Comparison of ENCODE assay signal across 8 cellular contexts in genomic region chr7:64630496-64630895, GRCh38. TPM values are rescaled to one million over a fixed set of nuclear protein-coding genes. Genes with fewer than 3 reads are reported as not detected.
DNase-seq lines count a peak whose midpoint lies in the region; ATAC-seq and TF ChIP-seq lines count a peak whose summit lies in the region.

No MANE protein-coding gene starts in this region.

- POLR2A ChIA-PET in activated CD4-positive, alpha-beta T cell treated with anti-CD3 and anti-CD28 coated beads, Interleukin-2, amount 10 ng/mL, durations not matched to agents 7 days and 5 days (lab: Charles Lee) = no interaction called here

- no peaks in the 10 kb centered on the region for H3K9me3 ChIP-seq in esophagus squamous epithelium
- no peaks in the 10 kb centered on the region for H3K9me3 ChIP-seq in tibial nerve

- H3K36me3 ChIP-seq in esophagus squamous epithelium (no peaks in the 10 kb centered on the region), tibial nerve (no peaks in the 10 kb centered on the region)

- ATAC-seq in HG02970 (IDR thresholded peaks at IDR 0.05; ENCODE audit: low FRiP score, unreplicated experiment) = no peak

- peaks cover 3% of the 10 kb centered on the region for H3K9me3 Mint-ChIP-seq in activated CD4-positive, alpha-beta T cell treated with anti-CD3 and anti-CD28 coated beads, Interleukin-2, amount 10 ng/mL, durations not matched to agents 7 days and 5 days

- no peak overlapping the region for H3K4me3 Mint-ChIP-seq in activated CD4-positive, alpha-beta T cell treated with anti-CD3 and anti-CD28 coated beads, Interleukin-2, amount 10 ng/mL, durations not matched to agents 7 days and 5 days

- H3K4me3 ChIP-seq in esophagus squamous epithelium (no peak overlapping the region), tibial nerve (no peak overlapping the region)

- no peaks in the 10 kb centered on the region for H3K4me1 ChIP-seq in esophagus squamous epithelium
- H3K4me1 ChIP-seq in tibial nerve = no peaks in the 10 kb centered on the region

- CTCF ChIA-PET in activated CD4-positive, alpha-beta T cell treated with anti-CD3 and anti-CD28 coated beads, Interleukin-2, amount 10 ng/mL, durations not matched to agents 7 days and 5 days (lab: Charles Lee) = no interaction called here

- no peak for TF ChIP-seq POLR2A in esophagus squamous epithelium (IDR thresholded peaks at IDR 0.05)
- no peak for TF ChIP-seq POLR2A in tibial nerve (IDR thresholded peaks at IDR 0.05)

- peak in 4 of 6 experiments; percentile 24 to 46 (median 39) for TF ChIP-seq CTCF in esophagus squamous epithelium (IDR thresholded peaks at IDR 0.05)
- peak in 3 of 5 experiments; percentile 14 to 37 (median 35) for TF ChIP-seq CTCF in tibial nerve (IDR thresholded peaks at IDR 0.05)

- no peaks in the 10 kb centered on the region for H3K27me3 ChIP-seq in esophagus squamous epithelium
- H3K27me3 ChIP-seq in tibial nerve = no peaks in the 10 kb centered on the region

- TF ChIP-seq EP300 in tibial nerve (IDR thresholded peaks at IDR 0.05) = no peak

- no peak overlapping the region for H3K27ac Mint-ChIP-seq in activated CD4-positive, alpha-beta T cell treated with anti-CD3 and anti-CD28 coated beads, Interleukin-2, amount 10 ng/mL, durations not matched to agents 7 days and 5 days

- 26 to 31% methylated on average over 2 of the region's 2 CpGs for WGBS in esophagus squamous epithelium, 2 donors
- 19% methylated on average over 2 of the region's 2 CpGs for WGBS in tibial nerve, 2 donors

- H3K27ac ChIP-seq in esophagus squamous epithelium (no peak overlapping the region), tibial nerve (no peak overlapping the region)

- no peaks in the 10 kb centered on the region for H3K36me3 Mint-ChIP-seq in activated CD4-positive, alpha-beta T cell treated with anti-CD3 and anti-CD28 coated beads, Interleukin-2, amount 10 ng/mL, durations not matched to agents 7 days and 5 days (ENCODE audit: low read depth)

- intact Hi-C loops in esophagus squamous epithelium (cut with DNase I) = no loop called here

- DNase-seq in activated CD4-positive, alpha-beta T cell treated with anti-CD3 and anti-CD28 coated beads for 48 hours = peak; percentile 8
- DNase-seq in activated CD4-positive, alpha-beta T cell treated with anti-CD3 and anti-CD28 coated beads for 4 hours = no peak
- DNase-seq in NCI-H82 treated with DMSO at 0.1 percent for 48 hours (lab: John Stamatoyannopoulos, UW; ENCODE audit: unreplicated experiment) (peak; percentile 2), esophagus squamous epithelium (lab: John Stamatoyannopoulos, UW) (no peak), tibial nerve (ENCODE audit: low spot score in 2 of 2) (no peak)
- DNase-seq in activated CD4-positive, CD25-positive, alpha-beta regulatory T cell treated with anti-CD3 and anti-CD28 coated beads, Interleukin-2, amount 50 U/mL, for 72 hours = no peak
- DNase-seq in activated CD4-positive, alpha-beta T cell treated with anti-CD3 and anti-CD28 coated beads, Interleukin-2, amount 10 ng/mL, durations not matched to agents 7 days and 5 days = no peak

- H3K4me1 Mint-ChIP-seq in activated CD4-positive, alpha-beta T cell treated with anti-CD3 and anti-CD28 coated beads, Interleukin-2, amount 10 ng/mL, durations not matched to agents 7 days and 5 days = no peaks in the 10 kb centered on the region

- no peaks in the 10 kb centered on the region for H3K27me3 Mint-ChIP-seq in activated CD4-positive, alpha-beta T cell treated with anti-CD3 and anti-CD28 coated beads, Interleukin-2, amount 10 ng/mL, durations not matched to agents 7 days and 5 days

RNA-seq across cellular contexts. Expression of gene ZNF107, which starts 35.4 kb away (rescaled TPM):
- total RNA-seq in esophagus squamous epithelium (1 to 10 TPM; 3.3 to 6.5 (median 4.6) TPM), tibial nerve (1 to 10 TPM; 3.6 to 9.0 (median 6.4) TPM)
- 10 to 100 TPM; 21.8 to 25.6 TPM for total RNA-seq in activated CD4-positive, alpha-beta T cell treated with anti-CD3 and anti-CD28 coated beads, Interleukin-2, amount 10 ng/mL, durations not matched to agents 7 days and 5 days

Comparison
In these comparisons a context has a peak if more than half of its experiments do, and no peak if none do; other contexts are left out.
1. DNase-seq: peak in activated CD4-positive, alpha-beta T cell treated with anti-CD3 and anti-CD28 coated beads for 48 hours (single experiment) and NCI-H82 treated with DMSO at 0.1 percent for 48 hours (single experiment); none in activated CD4-positive, alpha-beta T cell treated with anti-CD3 and anti-CD28 coated beads for 4 hours (0 of 2), esophagus squamous epithelium (single experiment), tibial nerve (0 of 2), activated CD4-positive, CD25-positive, alpha-beta regulatory T cell treated with anti-CD3 and anti-CD28 coated beads, Interleukin-2, amount 50 U/mL, for 72 hours (single experiment) and activated CD4-positive, alpha-beta T cell treated with anti-CD3 and anti-CD28 coated beads, Interleukin-2, amount 10 ng/mL, durations not matched to agents 7 days and 5 days (single experiment).